14 cellular contexts compared by ENCODE assay signal in the genomic region with DNA sequence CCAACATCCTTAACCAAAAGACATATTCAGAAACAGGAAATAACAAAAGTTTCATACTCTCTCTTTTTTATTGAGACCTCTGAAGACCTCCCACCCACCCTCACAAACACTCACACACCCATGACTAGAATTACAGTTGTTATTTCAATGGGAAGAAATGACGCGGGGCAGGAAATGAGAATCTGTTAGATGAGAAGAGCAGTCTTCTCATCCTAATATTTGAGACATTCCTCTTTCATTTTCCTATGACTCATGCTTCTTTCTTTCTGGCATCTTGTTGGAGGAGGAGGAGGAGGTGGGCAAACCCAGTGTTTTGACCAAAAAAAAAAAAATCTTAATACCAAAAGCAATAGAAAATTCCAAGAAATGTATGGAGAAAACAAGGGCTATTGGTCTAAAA.
DNase-seq lines count a peak whose midpoint lies in the region; ATAC-seq and TF ChIP-seq lines count a peak whose summit lies in the region.
"Had no signal": no experiment of that assay in that cellular context is flagged by ENCODE, and none has a peak within 500 bp of the region (broad histone marks: within the 10 kb centered on the region; RNA-seq: fewer than 3 reads in every experiment).

No MANE protein-coding gene starts in this region.

- peak overlapping the region; percentile 3 to 97; a peak in 2 of 4 replicates for H3K27ac ChIP-seq in SK-N-SH (ENCODE audit: low read depth in 2 of 2, low read length in 1 of 2)
- no peak overlapping the region for H3K27ac ChIP-seq in PC-9
- H3K27ac ChIP-seq: left ventricle myocardium inferior, tibial artery had no signal

- H3K9me2 ChIP-seq in SK-N-SH = no peaks in the 10 kb centered on the region
- H3K9me2 ChIP-seq in PC-9 (ENCODE audit: insufficient read depth) = no peaks in the 10 kb centered on the region

- H3F3A ChIP-seq in SK-N-SH (replicated peaks; ENCODE audit: insufficient read depth) (peaks cover 49% of the 10 kb centered on the region), PC-9 (ENCODE audit: insufficient read depth, low read depth) (no peaks in the 10 kb centered on the region)

- H3K4me2 ChIP-seq in SK-N-SH (peak overlapping the region; percentile 49; the same call in 1 of the 2 replicates), skeletal muscle satellite cell (ENCODE audit: low read length) (peak overlapping the region; percentile 49), PC-9 (no peak overlapping the region)

- no peak for TF ChIP-seq RAD21 in SK-N-SH (IDR thresholded peaks at IDR 0.05; ENCODE audit: low read length)

- peak overlapping the region; percentile 53; the same call in 1 of the 2 replicates for H2AFZ ChIP-seq in SK-N-SH (ENCODE audit: low read depth)
- no peak overlapping the region for H2AFZ ChIP-seq in PC-9

- H3K79me2 ChIP-seq in SK-N-SH (ENCODE audit: insufficient read depth) (no peaks in the 10 kb centered on the region), PC-9 (ENCODE audit: low read depth) (no peaks in the 10 kb centered on the region)

- H3K4me3 ChIP-seq in SK-N-SH (ENCODE audit: low read depth in 2 of 2, low read length in 1 of 2) = no peak overlapping the region
- no peak overlapping the region for H3K4me3 ChIP-seq in fibroblast of mammary gland (ENCODE audit: control insufficient read depth, low read depth, low read length)
- no peak overlapping the region for H3K4me3 ChIP-seq in skeletal muscle satellite cell (ENCODE audit: low read length)
- H3K4me3 ChIP-seq in PC-9 = no peak overlapping the region
- H3K4me3 ChIP-seq: left ventricle myocardium inferior, tibial artery had no signal

- H3K4me1 ChIP-seq in SK-N-SH (ENCODE audit: control insufficient read depth in 1 of 2, insufficient read depth in 2 of 2, low read depth in 1 of 2, low read length in 1 of 2) (peaks cover 0 to 24% of the 10 kb centered on the region in 2 experiments; a peak in 2 of 4 replicates), skeletal muscle satellite cell (ENCODE audit: control insufficient read depth, insufficient read depth, low read length) (peaks cover 41% of the 10 kb centered on the region), PC-9 (replicated peaks; ENCODE audit: insufficient read depth) (no peaks in the 10 kb centered on the region)

- H3K9ac ChIP-seq in SK-N-SH (peak overlapping the region; percentile 52; the same call in 1 of the 2 replicates), skeletal muscle satellite cell (ENCODE audit: low read depth, low read length) (peak overlapping the region; percentile 56)

- POLR2A ChIA-PET in SK-N-SH (lab: Yijun Ruan, JAX) = no interaction called here
- POLR2A ChIA-PET in PC-9 (lab: Charles Lee; ENCODE audit: unreplicated experiment) = no interaction called here

- peak in 1 of 2 experiments; percentile 57; a peak in 1 of 4 replicates for TF ChIP-seq EP300 in SK-N-SH (IDR thresholded peaks at IDR 0.05; ENCODE audit: borderline replicate concordance in 1 of 2, low read depth in 1 of 2, low read length in 1 of 2)

- WGBS in SK-N-SH (ENCODE audit: low lambda C conversion rate) = 32% methylated on average over 2 of the region's 2 CpGs

- CTCF ChIA-PET in SK-N-SH (lab: Yijun Ruan, JAX) = no interaction called here
- CTCF ChIA-PET in PC-9 (lab: Charles Lee) = no interaction called here

- intact Hi-C loops in PC-9 (cut with micrococcal nuclease; ENCODE audit: unreplicated experiment) (no loop called here), left ventricle myocardium superior (cut with micrococcal nuclease) (no loop called here)

- H3K9me3 ChIP-seq in SK-N-SH (peaks cover 16% of the 10 kb centered on the region), skeletal muscle satellite cell (replicated peaks; ENCODE audit: low read length) (no peaks in the 10 kb centered on the region), PC-9 (ENCODE audit: insufficient read depth, low read depth) (peaks cover 9% of the 10 kb centered on the region; the same call in 1 of the 2 replicates)

- H3K27me3 ChIP-seq in SK-N-SH (ENCODE audit: insufficient read depth) = no peaks in the 10 kb centered on the region
- H3K27me3 ChIP-seq in skeletal muscle satellite cell (ENCODE audit: control insufficient read depth, insufficient read depth, low read length) = no peaks in the 10 kb centered on the region
- no peaks in the 10 kb centered on the region for H3K27me3 ChIP-seq in PC-9 (ENCODE audit: insufficient read depth, low read depth)
- H3K27me3 ChIP-seq: tibial artery had no signal

- H3K36me3 ChIP-seq in SK-N-SH (replicated peaks in 1 of 2; ENCODE audit: control insufficient read depth in 1 of 2, insufficient read depth in 2 of 2, low read length in 1 of 2) = peaks cover 0 to 7% of the 10 kb centered on the region in 2 experiments
- H3K36me3 ChIP-seq in skeletal muscle satellite cell (ENCODE audit: insufficient read depth, low read length) = no peaks in the 10 kb centered on the region
- no peaks in the 10 kb centered on the region for H3K36me3 ChIP-seq in PC-9 (ENCODE audit: low read depth)
- H3K36me3 ChIP-seq: left ventricle myocardium inferior, tibial artery had no signal

- ATAC-seq in GM19455 (IDR thresholded peaks at IDR 0.05; ENCODE audit: unreplicated experiment) = no peak
- ATAC-seq in left ventricle myocardium superior = no peak
- ATAC-seq: naive thymus-derived CD4-positive, alpha-beta T cell had no signal

- H4K20me1 ChIP-seq in SK-N-SH (ENCODE audit: insufficient read depth) = no peaks in the 10 kb centered on the region
- no peaks in the 10 kb centered on the region for H4K20me1 ChIP-seq in PC-9 (ENCODE audit: insufficient read depth)

- TF ChIP-seq CTCF in SK-N-SH (IDR thresholded peaks at IDR 0.05) (no peak), fibroblast of mammary gland (conservative IDR thresholded peaks at IDR 0.05; ENCODE audit: control insufficient read depth, insufficient read depth, low read depth, low read length) (no peak), PC-9 (conservative IDR thresholded peaks at IDR 0.05) (no peak)

- peak; percentile 29 for DNase-seq in GM03348 (ENCODE audit: low spot score)
- DNase-seq in SK-N-SH = no peak
- peak; percentile 86 for DNase-seq in fibroblast of mammary gland (ENCODE audit: low read depth)
- no peak for DNase-seq in DMS114 treated with DMSO at 0.1 percent for 48 hours (lab: John Stamatoyannopoulos, UW; ENCODE audit: unreplicated experiment)
- no peak for DNase-seq in PC-9
- DNase-seq in left ventricle myocardium superior = no peak
- DNase-seq: activated naive CD4-positive, alpha-beta T cell treated with Interleukin-2 at 50 U/mL for 16 hours; Calu3; left ventricle myocardium inferior; naive thymus-derived CD4-positive, alpha-beta T cell; NCI-H1105 treated with DMSO at 0.1 percent for 48 hours; tibial artery had no signal

- no TSS peak for BruUV-seq in PC-9 (replicated peaks; lab: Mats Ljungman, UMichigan)

TF ChIP-seq in SK-N-SH, 30 proteins besides CTCF, POLR2A, EP300 and RAD21:
- TF ChIP-seq JUND (IDR thresholded peaks at IDR 0.05) (peak; percentile 40; the same call in 1 of the 2 replicates), TCF12 (IDR thresholded peaks at IDR 0.05) (peak; percentile 63), MEF2A (IDR thresholded peaks at IDR 0.05; ENCODE audit: borderline replicate concordance, low read depth) (no peak), NFIC (IDR thresholded peaks at IDR 0.05; ENCODE audit: borderline replicate concordance) (peak; percentile 30; the same call in 1 of the 2 replicates), FOSL2 (IDR thresholded peaks at IDR 0.05; ENCODE audit: borderline replicate concordance, low read depth) (peak; percentile 70)
- TF ChIP-seq, protein P1, sequence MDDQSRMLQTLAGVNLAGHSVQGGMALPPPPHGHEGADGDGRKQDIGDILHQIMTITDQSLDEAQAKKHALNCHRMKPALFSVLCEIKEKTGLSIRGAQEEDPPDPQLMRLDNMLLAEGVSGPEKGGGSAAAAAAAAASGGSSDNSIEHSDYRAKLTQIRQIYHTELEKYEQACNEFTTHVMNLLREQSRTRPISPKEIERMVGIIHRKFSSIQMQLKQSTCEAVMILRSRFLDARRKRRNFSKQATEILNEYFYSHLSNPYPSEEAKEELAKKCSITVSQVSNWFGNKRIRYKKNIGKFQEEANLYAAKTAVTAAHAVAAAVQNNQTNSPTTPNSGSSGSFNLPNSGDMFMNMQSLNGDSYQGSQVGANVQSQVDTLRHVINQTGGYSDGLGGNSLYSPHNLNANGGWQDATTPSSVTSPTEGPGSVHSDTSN (IDR thresholded peaks at IDR 0.05) = peak; percentile 39; the same call in 1 of the 2 replicates
- TF ChIP-seq, protein P2, sequence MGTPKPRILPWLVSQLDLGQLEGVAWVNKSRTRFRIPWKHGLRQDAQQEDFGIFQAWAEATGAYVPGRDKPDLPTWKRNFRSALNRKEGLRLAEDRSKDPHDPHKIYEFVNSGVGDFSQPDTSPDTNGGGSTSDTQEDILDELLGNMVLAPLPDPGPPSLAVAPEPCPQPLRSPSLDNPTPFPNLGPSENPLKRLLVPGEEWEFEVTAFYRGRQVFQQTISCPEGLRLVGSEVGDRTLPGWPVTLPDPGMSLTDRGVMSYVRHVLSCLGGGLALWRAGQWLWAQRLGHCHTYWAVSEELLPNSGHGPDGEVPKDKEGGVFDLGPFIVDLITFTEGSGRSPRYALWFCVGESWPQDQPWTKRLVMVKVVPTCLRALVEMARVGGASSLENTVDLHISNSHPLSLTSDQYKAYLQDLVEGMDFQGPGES (IDR thresholded peaks at IDR 0.05; ENCODE audit: low read depth, low read length) = no peak

Comparison
In these comparisons a context has a peak if more than half of its experiments do, and no peak if none do; other contexts are left out.
1. DNase-seq: peak in GM03348 (single experiment) and fibroblast of mammary gland (single experiment); none in SK-N-SH (single experiment), DMS114 treated with DMSO at 0.1 percent for 48 hours (single experiment), PC-9 (0 of 2) and left ventricle myocardium superior (single experiment).